In the genomic region with DNA sequence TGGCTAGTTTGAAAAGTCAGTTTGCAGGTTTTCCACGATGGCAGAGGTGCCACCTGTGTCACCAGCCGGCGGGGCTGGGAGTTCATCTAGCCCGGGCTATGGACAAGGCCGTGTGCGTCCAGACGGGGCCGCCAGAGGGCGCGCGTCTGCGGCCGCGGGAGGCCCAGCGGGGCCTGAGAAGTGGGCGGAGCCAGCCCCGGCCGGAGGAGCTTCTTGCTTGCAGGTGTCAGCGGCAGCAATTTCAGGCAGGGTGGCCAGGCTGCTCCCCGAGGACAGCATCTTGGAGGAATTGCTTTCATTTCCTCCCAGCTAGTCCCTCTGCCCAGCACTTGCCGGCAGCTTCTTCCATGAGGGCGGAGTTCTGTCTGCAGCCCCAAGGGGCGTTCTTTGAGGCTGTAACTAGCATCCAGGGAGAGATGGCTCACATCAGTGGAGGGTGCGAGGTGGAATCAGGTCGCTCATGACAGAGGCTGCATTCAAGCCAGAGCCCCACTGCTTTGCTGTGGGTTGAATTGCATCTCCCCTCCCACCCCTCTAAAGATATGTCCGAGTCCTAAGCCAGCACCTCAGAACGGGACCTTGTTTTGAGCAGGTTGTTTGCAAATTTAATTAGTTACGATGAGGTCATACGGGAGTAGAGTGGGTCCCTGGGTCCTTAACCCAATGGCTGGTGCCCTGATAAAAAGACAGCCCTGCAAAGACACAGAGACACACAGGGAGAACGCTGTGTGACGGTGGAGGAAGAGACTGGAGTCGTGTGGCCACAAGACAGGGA, we compare ENCODE assay signal across 1 cellular context.
A peak's percentile ranks its signal among the peaks of the same experiment; 100 is the strongest.
TF ChIP-seq lines count a peak whose summit lies in the region.

No MANE protein-coding gene starts in this region.

TF ChIP-seq in H1, 55 proteins besides CTCF, POLR2A, EP300 and RAD21 (continued from another document):
- TF ChIP-seq, protein P1, sequence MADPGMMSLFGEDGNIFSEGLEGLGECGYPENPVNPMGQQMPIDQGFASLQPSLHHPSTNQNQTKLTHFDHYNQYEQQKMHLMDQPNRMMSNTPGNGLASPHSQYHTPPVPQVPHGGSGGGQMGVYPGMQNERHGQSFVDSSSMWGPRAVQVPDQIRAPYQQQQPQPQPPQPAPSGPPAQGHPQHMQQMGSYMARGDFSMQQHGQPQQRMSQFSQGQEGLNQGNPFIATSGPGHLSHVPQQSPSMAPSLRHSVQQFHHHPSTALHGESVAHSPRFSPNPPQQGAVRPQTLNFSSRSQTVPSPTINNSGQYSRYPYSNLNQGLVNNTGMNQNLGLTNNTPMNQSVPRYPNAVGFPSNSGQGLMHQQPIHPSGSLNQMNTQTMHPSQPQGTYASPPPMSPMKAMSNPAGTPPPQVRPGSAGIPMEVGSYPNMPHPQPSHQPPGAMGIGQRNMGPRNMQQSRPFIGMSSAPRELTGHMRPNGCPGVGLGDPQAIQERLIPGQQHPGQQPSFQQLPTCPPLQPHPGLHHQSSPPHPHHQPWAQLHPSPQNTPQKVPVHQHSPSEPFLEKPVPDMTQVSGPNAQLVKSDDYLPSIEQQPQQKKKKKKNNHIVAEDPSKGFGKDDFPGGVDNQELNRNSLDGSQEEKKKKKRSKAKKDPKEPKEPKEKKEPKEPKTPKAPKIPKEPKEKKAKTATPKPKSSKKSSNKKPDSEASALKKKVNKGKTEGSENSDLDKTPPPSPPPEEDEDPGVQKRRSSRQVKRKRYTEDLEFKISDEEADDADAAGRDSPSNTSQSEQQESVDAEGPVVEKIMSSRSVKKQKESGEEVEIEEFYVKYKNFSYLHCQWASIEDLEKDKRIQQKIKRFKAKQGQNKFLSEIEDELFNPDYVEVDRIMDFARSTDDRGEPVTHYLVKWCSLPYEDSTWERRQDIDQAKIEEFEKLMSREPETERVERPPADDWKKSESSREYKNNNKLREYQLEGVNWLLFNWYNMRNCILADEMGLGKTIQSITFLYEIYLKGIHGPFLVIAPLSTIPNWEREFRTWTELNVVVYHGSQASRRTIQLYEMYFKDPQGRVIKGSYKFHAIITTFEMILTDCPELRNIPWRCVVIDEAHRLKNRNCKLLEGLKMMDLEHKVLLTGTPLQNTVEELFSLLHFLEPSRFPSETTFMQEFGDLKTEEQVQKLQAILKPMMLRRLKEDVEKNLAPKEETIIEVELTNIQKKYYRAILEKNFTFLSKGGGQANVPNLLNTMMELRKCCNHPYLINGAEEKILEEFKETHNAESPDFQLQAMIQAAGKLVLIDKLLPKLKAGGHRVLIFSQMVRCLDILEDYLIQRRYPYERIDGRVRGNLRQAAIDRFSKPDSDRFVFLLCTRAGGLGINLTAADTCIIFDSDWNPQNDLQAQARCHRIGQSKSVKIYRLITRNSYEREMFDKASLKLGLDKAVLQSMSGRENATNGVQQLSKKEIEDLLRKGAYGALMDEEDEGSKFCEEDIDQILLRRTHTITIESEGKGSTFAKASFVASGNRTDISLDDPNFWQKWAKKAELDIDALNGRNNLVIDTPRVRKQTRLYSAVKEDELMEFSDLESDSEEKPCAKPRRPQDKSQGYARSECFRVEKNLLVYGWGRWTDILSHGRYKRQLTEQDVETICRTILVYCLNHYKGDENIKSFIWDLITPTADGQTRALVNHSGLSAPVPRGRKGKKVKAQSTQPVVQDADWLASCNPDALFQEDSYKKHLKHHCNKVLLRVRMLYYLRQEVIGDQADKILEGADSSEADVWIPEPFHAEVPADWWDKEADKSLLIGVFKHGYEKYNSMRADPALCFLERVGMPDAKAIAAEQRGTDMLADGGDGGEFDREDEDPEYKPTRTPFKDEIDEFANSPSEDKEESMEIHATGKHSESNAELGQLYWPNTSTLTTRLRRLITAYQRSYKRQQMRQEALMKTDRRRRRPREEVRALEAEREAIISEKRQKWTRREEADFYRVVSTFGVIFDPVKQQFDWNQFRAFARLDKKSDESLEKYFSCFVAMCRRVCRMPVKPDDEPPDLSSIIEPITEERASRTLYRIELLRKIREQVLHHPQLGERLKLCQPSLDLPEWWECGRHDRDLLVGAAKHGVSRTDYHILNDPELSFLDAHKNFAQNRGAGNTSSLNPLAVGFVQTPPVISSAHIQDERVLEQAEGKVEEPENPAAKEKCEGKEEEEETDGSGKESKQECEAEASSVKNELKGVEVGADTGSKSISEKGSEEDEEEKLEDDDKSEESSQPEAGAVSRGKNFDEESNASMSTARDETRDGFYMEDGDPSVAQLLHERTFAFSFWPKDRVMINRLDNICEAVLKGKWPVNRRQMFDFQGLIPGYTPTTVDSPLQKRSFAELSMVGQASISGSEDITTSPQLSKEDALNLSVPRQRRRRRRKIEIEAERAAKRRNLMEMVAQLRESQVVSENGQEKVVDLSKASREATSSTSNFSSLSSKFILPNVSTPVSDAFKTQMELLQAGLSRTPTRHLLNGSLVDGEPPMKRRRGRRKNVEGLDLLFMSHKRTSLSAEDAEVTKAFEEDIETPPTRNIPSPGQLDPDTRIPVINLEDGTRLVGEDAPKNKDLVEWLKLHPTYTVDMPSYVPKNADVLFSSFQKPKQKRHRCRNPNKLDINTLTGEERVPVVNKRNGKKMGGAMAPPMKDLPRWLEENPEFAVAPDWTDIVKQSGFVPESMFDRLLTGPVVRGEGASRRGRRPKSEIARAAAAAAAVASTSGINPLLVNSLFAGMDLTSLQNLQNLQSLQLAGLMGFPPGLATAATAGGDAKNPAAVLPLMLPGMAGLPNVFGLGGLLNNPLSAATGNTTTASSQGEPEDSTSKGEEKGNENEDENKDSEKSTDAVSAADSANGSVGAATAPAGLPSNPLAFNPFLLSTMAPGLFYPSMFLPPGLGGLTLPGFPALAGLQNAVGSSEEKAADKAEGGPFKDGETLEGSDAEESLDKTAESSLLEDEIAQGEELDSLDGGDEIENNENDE (IDR thresholded peaks at IDR 0.05; ENCODE audit: insufficient replicate concordance, low read length), result no peak
- TF ChIP-seq CEBPB (IDR thresholded peaks at IDR 0.05; ENCODE audit: low read depth, low read length) (no peak), TBP (IDR thresholded peaks at IDR 0.05; ENCODE audit: low read depth, low read length) (0 out of 2 replicates have a peak, but pooled peaks have one; percentile 33), SIRT6 (IDR thresholded peaks at IDR 0.05; ENCODE audit: low read length) (no peak), SP2 (IDR thresholded peaks at IDR 0.05; ENCODE audit: low read length) (no peak), PHF8 (conservative IDR thresholded peaks at IDR 0.05; ENCODE audit: low read depth, low read length) (no peak), KDM4A (IDR thresholded peaks at IDR 0.05; ENCODE audit: low read depth, low read length, severe bottlenecking) (no peak), TAF1 (IDR thresholded peaks at IDR 0.05; ENCODE audit: low read depth, low read length) (no peak), SP4 (IDR thresholded peaks at IDR 0.05; ENCODE audit: low read length) (peak; percentile 58; the same call in 1 of the 2 replicates), MAFK (IDR thresholded peaks at IDR 0.05; ENCODE audit: low read depth, low read length) (no peak), EZH2 (IDR thresholded peaks at IDR 0.05; ENCODE audit: low read depth, low read length, severe bottlenecking) (no peak), SAP30 (IDR thresholded peaks at IDR 0.05; ENCODE audit: insufficient read depth, insufficient replicate concordance, low read length) (no peak), SIN3A (conservative IDR thresholded peaks at IDR 0.05 in 1 of 2, IDR thresholded peaks at IDR 0.05 in 1 of 2; ENCODE audit: low read depth in 1 of 2, low read length in 2 of 2) (peak in 1 of 2 experiments; percentile 54; a peak in 1 of 4 replicates), RXRA (IDR thresholded peaks at IDR 0.05; ENCODE audit: insufficient read depth, low read depth, low read length) (no peak), FOSL1 (IDR thresholded peaks at IDR 0.05; ENCODE audit: insufficient read depth, low read depth, low read length) (0 out of 2 replicates have a peak, but pooled peaks have one; percentile 37), CREB1 (IDR thresholded peaks at IDR 0.05) (no peak), TCF12 (IDR thresholded peaks at IDR 0.05; ENCODE audit: low read depth, low read length) (no peak), YY1 (IDR thresholded peaks at IDR 0.05; ENCODE audit: low read depth, low read length) (0 out of 2 replicates have a peak, but pooled peaks have one; percentile 25), CBX8 (IDR thresholded peaks at IDR 0.05; ENCODE audit: borderline replicate concordance, low read depth, low read length) (no peak), KDM1A (IDR thresholded peaks at IDR 0.05; ENCODE audit: borderline replicate concordance, low read length) (no peak), CHD2 (IDR thresholded peaks at IDR 0.05; ENCODE audit: low read length) (no peak), GABPA (IDR thresholded peaks at IDR 0.05; ENCODE audit: borderline replicate concordance, insufficient read depth, low read length) (no peak), HDAC6 (IDR thresholded peaks at IDR 0.05; ENCODE audit: low read depth, low read length) (no peak), POU5F1 (IDR thresholded peaks at IDR 0.05; ENCODE audit: low read depth, low read length) (no peak), TEAD4 (IDR thresholded peaks at IDR 0.05; ENCODE audit: low read depth, low read length) (no peak), CBX5 (IDR thresholded peaks at IDR 0.05; ENCODE audit: low read depth, low read length) (no peak), CHD1 (IDR thresholded peaks at IDR 0.05; ENCODE audit: low read depth, low read length) (no peak), JUND (IDR thresholded peaks at IDR 0.05; ENCODE audit: low read length) (no peak; the same call in 1 of the 2 replicates), SIX5 (IDR thresholded peaks at IDR 0.05; ENCODE audit: low read depth, low read length) (no peak), EGR1 (IDR thresholded peaks at IDR 0.05; ENCODE audit: borderline replicate concordance, low read depth, low read length) (no peak), ZNF274 (IDR thresholded peaks at IDR 0.05; ENCODE audit: borderline replicate concordance, extremely low read depth, low read length) (no peak), NANOG (IDR thresholded peaks at IDR 0.05; ENCODE audit: insufficient read depth, low read depth, low read length, poor library complexity, severe bottlenecking) (no peak), GTF2F1 (IDR thresholded peaks at IDR 0.05; ENCODE audit: borderline replicate concordance, low read depth, low read length) (no peak), TAF7 (optimal IDR thresholded peaks at IDR 0.05; ENCODE audit: borderline replicate concordance, low read depth, low read length) (no peak), JUN (IDR thresholded peaks at IDR 0.05; ENCODE audit: low read depth, low read length) (no peak), RBBP5 (IDR thresholded peaks at IDR 0.05; ENCODE audit: borderline replicate concordance, low read depth, low read length) (no peak), RFX5 (IDR thresholded peaks at IDR 0.05; ENCODE audit: borderline replicate concordance, low read depth, low read length) (no peak), CTBP2 (IDR thresholded peaks at IDR 0.05; ENCODE audit: borderline replicate concordance, insufficient read depth, insufficient read length, low read length) (no peak), NRF1 (IDR thresholded peaks at IDR 0.05; ENCODE audit: low read depth, low read length) (no peak), POLR2AphosphoS5 (IDR thresholded peaks at IDR 0.05; ENCODE audit: low read depth, low read length) (no peak), ASH2L (IDR thresholded peaks at IDR 0.05; ENCODE audit: low read length) (no peak), BRCA1 (IDR thresholded peaks at IDR 0.05; ENCODE audit: low read depth, low read length) (no peak), KDM5A (IDR thresholded peaks at IDR 0.05; ENCODE audit: low read length) (no peak), SRF (IDR thresholded peaks at IDR 0.05; ENCODE audit: low read depth, low read length) (no peak)
- TF ChIP-seq, protein P2, sequence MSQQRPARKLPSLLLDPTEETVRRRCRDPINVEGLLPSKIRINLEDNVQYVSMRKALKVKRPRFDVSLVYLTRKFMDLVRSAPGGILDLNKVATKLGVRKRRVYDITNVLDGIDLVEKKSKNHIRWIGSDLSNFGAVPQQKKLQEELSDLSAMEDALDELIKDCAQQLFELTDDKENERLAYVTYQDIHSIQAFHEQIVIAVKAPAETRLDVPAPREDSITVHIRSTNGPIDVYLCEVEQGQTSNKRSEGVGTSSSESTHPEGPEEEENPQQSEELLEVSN (IDR thresholded peaks at IDR 0.05), result no peak
- TF ChIP-seq, protein P3, sequence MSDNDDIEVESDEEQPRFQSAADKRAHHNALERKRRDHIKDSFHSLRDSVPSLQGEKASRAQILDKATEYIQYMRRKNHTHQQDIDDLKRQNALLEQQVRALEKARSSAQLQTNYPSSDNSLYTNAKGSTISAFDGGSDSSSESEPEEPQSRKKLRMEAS (IDR thresholded peaks at IDR 0.05), result peak; percentile 44
- TF ChIP-seq, protein P4, sequence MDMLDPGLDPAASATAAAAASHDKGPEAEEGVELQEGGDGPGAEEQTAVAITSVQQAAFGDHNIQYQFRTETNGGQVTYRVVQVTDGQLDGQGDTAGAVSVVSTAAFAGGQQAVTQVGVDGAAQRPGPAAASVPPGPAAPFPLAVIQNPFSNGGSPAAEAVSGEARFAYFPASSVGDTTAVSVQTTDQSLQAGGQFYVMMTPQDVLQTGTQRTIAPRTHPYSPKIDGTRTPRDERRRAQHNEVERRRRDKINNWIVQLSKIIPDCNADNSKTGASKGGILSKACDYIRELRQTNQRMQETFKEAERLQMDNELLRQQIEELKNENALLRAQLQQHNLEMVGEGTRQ (IDR thresholded peaks at IDR 0.05; ENCODE audit: low read length), result no peak
- TF ChIP-seq, protein P5, sequence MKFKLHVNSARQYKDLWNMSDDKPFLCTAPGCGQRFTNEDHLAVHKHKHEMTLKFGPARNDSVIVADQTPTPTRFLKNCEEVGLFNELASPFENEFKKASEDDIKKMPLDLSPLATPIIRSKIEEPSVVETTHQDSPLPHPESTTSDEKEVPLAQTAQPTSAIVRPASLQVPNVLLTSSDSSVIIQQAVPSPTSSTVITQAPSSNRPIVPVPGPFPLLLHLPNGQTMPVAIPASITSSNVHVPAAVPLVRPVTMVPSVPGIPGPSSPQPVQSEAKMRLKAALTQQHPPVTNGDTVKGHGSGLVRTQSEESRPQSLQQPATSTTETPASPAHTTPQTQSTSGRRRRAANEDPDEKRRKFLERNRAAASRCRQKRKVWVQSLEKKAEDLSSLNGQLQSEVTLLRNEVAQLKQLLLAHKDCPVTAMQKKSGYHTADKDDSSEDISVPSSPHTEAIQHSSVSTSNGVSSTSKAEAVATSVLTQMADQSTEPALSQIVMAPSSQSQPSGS (IDR thresholded peaks at IDR 0.05; ENCODE audit: low read length), result no peak
